Comparison of ENCODE assay signal across 9 cellular contexts in genomic region chr7:874036-874749, GRCh38. TPM values are rescaled to one million over a fixed set of nuclear protein-coding genes. Genes with fewer than 3 reads are reported as not detected.
A peak's percentile ranks its signal among the peaks of the same experiment; 100 is the strongest.
DNase-seq lines count a peak whose midpoint lies in the region; ATAC-seq and TF ChIP-seq lines count a peak whose summit lies in the region.
"Had no signal": no experiment of that assay in that cellular context is flagged by ENCODE, and none has a peak within 500 bp of the region (broad histone marks: within the 10 kb centered on the region; RNA-seq: fewer than 3 reads in every experiment).

No MANE protein-coding gene starts in this region.

- no peak overlapping the region for H3K4me2 ChIP-seq in trophoblast cell (ENCODE audit: low read length)

- no peak overlapping the region for H4K91ac ChIP-seq in trophoblast cell (ENCODE audit: low read depth, low read length)

- WGBS in trophoblast cell (ENCODE audit: extremely low coverage, insufficient coverage, insufficient read length) = no CpG with 5 or more reads among the region's 9 CpGs

- H4K12ac ChIP-seq in trophoblast cell (ENCODE audit: low read depth, low read length) = no peak overlapping the region

- intact Hi-C loops in Caco-2 (cut with micrococcal nuclease; ENCODE audit: unreplicated experiment) = loop anchor here (5.0 kb wide), 1 partner anchor 57 kb away; no protein-coding TSS in a partner anchor

- peaks cover 22% of the 10 kb centered on the region for H3K4me1 ChIP-seq in Caco-2
- peaks cover 0 to 5% of the 10 kb centered on the region in 2 experiments for H3K4me1 ChIP-seq in trophoblast cell (ENCODE audit: control insufficient read depth in 1 of 2, insufficient read depth in 2 of 2, low read length in 2 of 2)

- no peak overlapping the region for H3K14ac ChIP-seq in trophoblast cell (ENCODE audit: low read length)

- ATAC-seq in HG02870 (IDR thresholded peaks at IDR 0.05; ENCODE audit: unreplicated experiment) = no peak

- H3K4me3 Mint-ChIP-seq in Caco-2 (ENCODE audit: unreplicated experiment) = no peak overlapping the region
- H3K4me3 Mint-ChIP-seq in endothelial cell (ENCODE audit: unreplicated experiment) = no peak overlapping the region

- H3K27me3 ChIP-seq in Caco-2 (replicated peaks; ENCODE audit: control insufficient read depth, insufficient read depth, low read length) (no peaks in the 10 kb centered on the region), trophoblast cell (ENCODE audit: insufficient read depth, low read length) (no peaks in the 10 kb centered on the region)

- TF ChIP-seq CTCF in Caco-2 (IDR thresholded peaks at IDR 0.05; ENCODE audit: insufficient read depth in 1 of 2, low read depth in 1 of 2, low read length in 1 of 2, severe bottlenecking in 1 of 2, unreplicated experiment in 1 of 2) = no peak
- no peak for TF ChIP-seq CTCF in endothelial cell (IDR thresholded peaks at IDR 0.05; ENCODE audit: unreplicated experiment)

- H2AFZ ChIP-seq in trophoblast cell (ENCODE audit: insufficient read depth, low read length, poor library complexity) = no peak overlapping the region

- no peak overlapping the region for H3K18ac ChIP-seq in trophoblast cell (ENCODE audit: low read length)

- POLR2A ChIA-PET in Caco-2 (lab: Charles Lee) = interaction anchor here (0.6 to 1.0 kb wide), 3 partner anchors 13 to 147 kb away, joined by 3 to 4 read pairs (median 3); partner anchors contain the start of gene PRKAR1B

- H2BK12ac ChIP-seq in trophoblast cell (ENCODE audit: low read length) = no peak overlapping the region

- H3K79me1 ChIP-seq in trophoblast cell (ENCODE audit: low read length) = peaks cover 9% of the 10 kb centered on the region

- H3K4me1 Mint-ChIP-seq in Caco-2 (ENCODE audit: low read depth, unreplicated experiment) (peaks cover 9% of the 10 kb centered on the region), endothelial cell (ENCODE audit: unreplicated experiment) (peaks cover 20% of the 10 kb centered on the region)

- H3K36me3 ChIP-seq in Caco-2 (ENCODE audit: control insufficient read depth, insufficient read depth, low read length) (peaks cover 3% of the 10 kb centered on the region), trophoblast cell (ENCODE audit: control insufficient read depth in 1 of 2, insufficient read depth in 2 of 2, low read length in 2 of 2) (peaks cover 24 to 32% of the 10 kb centered on the region in 2 experiments)

- H3K4me3 ChIP-seq in Caco-2 (ENCODE audit: low read depth, low read length) = no peak overlapping the region
- no peak overlapping the region for H3K4me3 ChIP-seq in trophoblast cell (ENCODE audit: low read depth, low read length)

- H2BK120ac ChIP-seq in trophoblast cell (ENCODE audit: insufficient read depth, low read length, poor library complexity) = no peak overlapping the region

- CTCF ChIA-PET in Caco-2 (lab: Charles Lee) = interaction anchor here (0.5 to 3.6 kb wide), 14 partner anchors 14 to 555 kb away, joined by 3 to 58 read pairs (median 4); partner anchors contain the start of gene SUN1

- H3K9ac ChIP-seq in trophoblast cell (ENCODE audit: low read length) = no peak overlapping the region

- peaks cover 16% of the 10 kb centered on the region for H3K79me2 ChIP-seq in trophoblast cell (ENCODE audit: control insufficient read depth, insufficient read depth, low read length, poor library complexity)

- no TSS peak for BruUV-seq in Caco-2 (replicated peaks; lab: Mats Ljungman, UMichigan)

- no peak for DNase-seq in Caco-2
- peak; percentile 72 for DNase-seq in SK-N-DZ (ENCODE audit: low spot score)
- DNase-seq in endothelial cell (ENCODE audit: low spot score) = no peak
- peak in 1 of 2 donors; percentile 24 for DNase-seq in trophoblast cell
- DNase-seq in KBM-7 = no peak
- no peak for DNase-seq in LoVo (ENCODE audit: low spot score)
- no peak for DNase-seq in hippocampal formation (lab: John Stamatoyannopoulos, UW)
- DNase-seq: NCI-H1436 treated with DMSO at 0.1 percent for 48 hours had no signal

- H3K9me3 Mint-ChIP-seq in Caco-2 (ENCODE audit: unreplicated experiment) = no peaks in the 10 kb centered on the region
- H3K9me3 Mint-ChIP-seq in endothelial cell (ENCODE audit: unreplicated experiment) = no peaks in the 10 kb centered on the region

- H3K27ac Mint-ChIP-seq in Caco-2 (ENCODE audit: unreplicated experiment) = peak overlapping the region; percentile 48
- peak overlapping the region; percentile 96 for H3K27ac Mint-ChIP-seq in endothelial cell (ENCODE audit: unreplicated experiment)

- H2BK5ac ChIP-seq in trophoblast cell (ENCODE audit: low read depth, low read length, poor library complexity) = no peak overlapping the region

- peaks cover 60% of the 10 kb centered on the region for H3K36me3 Mint-ChIP-seq in Caco-2 (ENCODE audit: insufficient read depth, unreplicated experiment)
- H3K36me3 Mint-ChIP-seq in endothelial cell (ENCODE audit: low read depth, unreplicated experiment) = peaks cover 28% of the 10 kb centered on the region

- no peaks in the 10 kb centered on the region for H3K27me3 Mint-ChIP-seq in Caco-2 (ENCODE audit: insufficient read depth, unreplicated experiment)
- peaks cover 1% of the 10 kb centered on the region for H3K27me3 Mint-ChIP-seq in endothelial cell (ENCODE audit: unreplicated experiment)

- no peak overlapping the region for H3K4ac ChIP-seq in trophoblast cell (ENCODE audit: low read depth, low read length)

- no peak overlapping the region for H4K8ac ChIP-seq in trophoblast cell (ENCODE audit: low read depth, low read length)

- no peak overlapping the region for H2AK5ac ChIP-seq in trophoblast cell (ENCODE audit: low read length)

- H3K9me3 ChIP-seq in Caco-2 (no peaks in the 10 kb centered on the region), trophoblast cell (ENCODE audit: insufficient read depth, low read depth, low read length) (peaks cover 1% of the 10 kb centered on the region)

- H3K23ac ChIP-seq in trophoblast cell (ENCODE audit: low read length) = no peak overlapping the region

- peak overlapping the region; percentile 15 for H3K27ac ChIP-seq in trophoblast cell (ENCODE audit: low read depth, low read length)

- in situ Hi-C loops in KBM-7 (cut with MboI; ENCODE audit: low pct_unique_long_range_greater_than_20kb, low sequenced_read_pairs) = no loop called here

RNA-seq across cellular contexts. Expression of gene GET4, which starts 2.2 kb away (rescaled TPM):
- total RNA-seq in Caco-2 (2022) (124 and 130 TPM in 2 replicates), endothelial cell (ENCODE audit: unreplicated experiment) (61.3 TPM)
- polyA plus RNA-seq in SK-N-DZ (2014; cell fraction: cytosol; rRNA removed) = 58.8 and 60.9 TPM in 2 replicates
- 132 and 195 TPM in 2 replicates for polyA plus RNA-seq in SK-N-DZ (2014; cell fraction: nucleus; rRNA removed)
- polyA plus RNA-seq in trophoblast cell (2013) = 81.6 and 84.3 TPM in 2 replicates

RNA-seq across cellular contexts. Expression of gene SUN1, which starts 41.9 kb away (rescaled TPM):
- total RNA-seq in Caco-2 (2022) (141 and 146 TPM in 2 replicates), endothelial cell (ENCODE audit: unreplicated experiment) (150 TPM)
- 120 and 153 TPM in 2 replicates for polyA plus RNA-seq in SK-N-DZ (2014; cell fraction: cytosol; rRNA removed)
- polyA plus RNA-seq in SK-N-DZ (2014; cell fraction: nucleus; rRNA removed) = 448 and 810 TPM in 2 replicates
- polyA plus RNA-seq in trophoblast cell (2013) = 85.9 and 88.3 TPM in 2 replicates
